In genomic region chr6:27839303-27840081, GRCh38 we compare ENCODE assay signal across 8 cellular contexts.
DNase-seq lines count a peak whose midpoint lies in the region; ATAC-seq and TF ChIP-seq lines count a peak whose summit lies in the region.

No MANE protein-coding gene starts in this region.

- no peak for DNase-seq in natural killer cell treated with Interleukin-12 subunit alpha and Interleukin-12 subunit beta and Interleukin-15 and Interleukin-18, amount 100 ng/mL, for 72 hours (ENCODE audit: low spot score)
- DNase-seq in natural killer cell: no peak
- DNase-seq in NCI-H146 treated with DMSO at 0.1 percent for 48 hours (lab: John Stamatoyannopoulos, UW; ENCODE audit: unreplicated experiment): peak; percentile 67
- no peak for DNase-seq in astrocyte of the cerebellum (ENCODE audit: low read depth)
- DNase-seq in upper lobe of left lung: peak in 1 of 2 donors; percentile 57

- TF ChIP-seq CTCF in natural killer cell (IDR thresholded peaks at IDR 0.05) (no peak), astrocyte of the cerebellum (IDR thresholded peaks at IDR 0.05; ENCODE audit: low read depth, low read length, missing control alignments) (no peak), upper lobe of left lung (IDR thresholded peaks at IDR 0.05) (no peak)

- in situ Hi-C loops in astrocyte of the cerebellum (cut with HindIII; ENCODE audit: low sequenced_read_pairs): no loop called here

- H3K27ac ChIP-seq in layer of hippocampus (ENCODE audit: low read depth, low read length): peak overlapping the region; percentile 79
- peak overlapping the region; percentile 97 to 99 (median 98) for H3K27ac ChIP-seq in upper lobe of left lung

- peaks cover 7 to 21% (median 18%) of the 10 kb centered on the region in 4 donors for H3K4me1 ChIP-seq in upper lobe of left lung

- H3K27me3 Mint-ChIP-seq in natural killer cell treated with Interleukin-12 subunit alpha and Interleukin-12 subunit beta and Interleukin-15 and Interleukin-18, amount 100 ng/mL, for 72 hours: no peaks in the 10 kb centered on the region
- H3K27me3 Mint-ChIP-seq in natural killer cell (ENCODE audit: low read depth in 2 of 2): no peaks in the 10 kb centered on the region

- WGBS in upper lobe of left lung, 2 donors: 1 to 3% methylated on average over 21 of the region's 21 CpGs

- TF ChIP-seq EP300 in upper lobe of left lung (IDR thresholded peaks at IDR 0.05): no peak

- peak overlapping the region; percentile 67 for H3K4me3 ChIP-seq in astrocyte of the cerebellum (ENCODE audit: low read depth, low read length)
- peak overlapping the region; percentile 61 to 82 (median 69) for H3K4me3 ChIP-seq in upper lobe of left lung

- peak; percentile 28 to 54 for ATAC-seq in natural killer cell treated with Interleukin-12 subunit alpha and Interleukin-12 subunit beta and Interleukin-15 and Interleukin-18, amount 100 ng/mL, for 72 hours
- ATAC-seq in natural killer cell (no peak), upper lobe of left lung (ENCODE audit: low FRiP score in 2 of 2) (peak in 1 of 2 donors; percentile 33), GM18511 (IDR thresholded peaks at IDR 0.05; ENCODE audit: unreplicated experiment) (no peak), GM18517 (IDR thresholded peaks at IDR 0.05; ENCODE audit: unreplicated experiment) (no peak)

- H3K4me1 Mint-ChIP-seq in natural killer cell treated with Interleukin-12 subunit alpha and Interleukin-12 subunit beta and Interleukin-15 and Interleukin-18, amount 100 ng/mL, for 72 hours (ENCODE audit: low read depth in 2 of 2): peaks cover 18 to 21% of the 10 kb centered on the region in 2 donors
- H3K4me1 Mint-ChIP-seq in natural killer cell: peaks cover 6 to 7% of the 10 kb centered on the region in 2 donors

- peaks cover 5% of the 10 kb centered on the region for H3K36me3 Mint-ChIP-seq in natural killer cell treated with Interleukin-12 subunit alpha and Interleukin-12 subunit beta and Interleukin-15 and Interleukin-18, amount 100 ng/mL, for 72 hours
- no peaks in the 10 kb centered on the region for H3K36me3 Mint-ChIP-seq in natural killer cell

- H3K36me3 ChIP-seq in upper lobe of left lung: no peaks in the 10 kb centered on the region

- intact Hi-C loops in natural killer cell (cut with micrococcal nuclease): loop anchor here (2.0 to 10.0 kb wide), 6 partner anchors 15 to 1815 kb away; a partner anchor contains a TSS

- no peaks in the 10 kb centered on the region for H3K9me3 ChIP-seq in upper lobe of left lung

- no peak overlapping the region for H3K27ac Mint-ChIP-seq in natural killer cell treated with Interleukin-12 subunit alpha and Interleukin-12 subunit beta and Interleukin-15 and Interleukin-18, amount 100 ng/mL, for 72 hours
- H3K27ac Mint-ChIP-seq in natural killer cell: no peak overlapping the region

- TF ChIP-seq POLR2A in upper lobe of left lung (IDR thresholded peaks at IDR 0.05): no peak

- no peak overlapping the region for H3K4me3 Mint-ChIP-seq in natural killer cell treated with Interleukin-12 subunit alpha and Interleukin-12 subunit beta and Interleukin-15 and Interleukin-18, amount 100 ng/mL, for 72 hours
- H3K4me3 Mint-ChIP-seq in natural killer cell: no peak overlapping the region

- no peaks in the 10 kb centered on the region for H3K9me3 Mint-ChIP-seq in natural killer cell treated with Interleukin-12 subunit alpha and Interleukin-12 subunit beta and Interleukin-15 and Interleukin-18, amount 100 ng/mL, for 72 hours
- no peaks in the 10 kb centered on the region for H3K9me3 Mint-ChIP-seq in natural killer cell

- peaks cover 5% of the 10 kb centered on the region for H3K27me3 ChIP-seq in layer of hippocampus (ENCODE audit: control insufficient read depth, insufficient read depth, low read length)
- no peaks in the 10 kb centered on the region for H3K27me3 ChIP-seq in upper lobe of left lung

Comparison
In these comparisons a context has a peak if more than half of its experiments do, and no peak if none do; other contexts are left out.
1. ATAC-seq: peak in natural killer cell treated with Interleukin-12 subunit alpha and Interleukin-12 subunit beta and Interleukin-15 and Interleukin-18, amount 100 ng/mL, for 72 hours (2 of 2); none in natural killer cell (0 of 3), GM18511 (single experiment) and GM18517 (single experiment).